15 cellular contexts compared by ENCODE assay signal in the genomic region with DNA sequence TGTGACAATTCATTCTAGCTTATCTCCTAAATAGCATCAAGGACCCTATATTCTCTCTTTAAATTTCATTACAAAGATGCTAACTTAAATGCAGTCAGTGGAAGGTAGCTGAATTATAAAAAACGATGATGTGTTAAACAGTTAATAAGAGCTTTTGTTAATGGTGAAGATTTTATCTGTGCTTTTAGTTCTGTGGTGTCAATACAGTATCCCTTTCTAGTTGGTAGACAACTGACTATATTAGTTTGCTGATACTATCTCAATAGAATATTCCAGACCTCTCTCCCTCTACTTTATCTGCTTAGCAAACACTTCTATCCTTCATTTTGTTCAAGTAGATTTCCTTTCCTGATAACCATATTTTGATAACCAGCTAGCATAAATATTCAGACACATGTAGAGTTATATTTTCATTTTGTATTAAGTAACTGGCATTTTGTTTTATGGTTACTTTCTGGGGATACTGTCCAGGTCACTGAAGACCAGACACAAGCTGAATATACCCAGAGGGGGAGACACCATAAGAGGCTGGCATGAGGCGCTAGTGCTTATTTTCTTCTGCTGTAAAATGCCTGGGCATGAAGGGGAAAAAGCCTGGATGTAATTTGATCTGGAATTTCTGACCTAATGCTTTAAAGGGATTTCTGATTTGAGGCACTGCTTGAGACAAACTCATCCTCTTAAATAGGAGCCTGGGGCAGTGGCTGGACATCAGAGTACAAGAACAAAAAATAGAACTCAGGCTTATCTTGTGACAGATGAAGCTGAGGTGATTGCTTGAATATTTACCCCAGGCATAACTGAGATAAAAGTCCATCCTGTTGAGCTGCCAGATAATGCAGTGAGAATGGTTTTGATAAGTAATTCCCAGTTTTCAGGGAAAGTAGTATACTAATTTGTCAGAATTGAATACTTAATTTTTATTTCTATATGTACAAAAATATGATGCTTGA.
"Had no signal": no experiment of that assay in that cellular context is flagged by ENCODE, and none has a peak within 500 bp of the region (broad histone marks: within the 10 kb centered on the region; RNA-seq: fewer than 3 reads in every experiment).

No MANE protein-coding gene starts in this region.

- H3K36me3 ChIP-seq: breast epithelium, ovary, right lobe of liver, spleen, upper lobe of left lung had no signal

- H3K9me3 ChIP-seq: breast epithelium, ovary, right lobe of liver, upper lobe of left lung had no signal

- H3K4me3 ChIP-seq: breast epithelium, ovary, right lobe of liver, spleen, upper lobe of left lung had no signal

- H3K27ac ChIP-seq: breast epithelium, ovary, right lobe of liver, spleen, upper lobe of left lung had no signal

- DNase-seq: activated CD4-positive, alpha-beta T cell treated with anti-CD3 and anti-CD28 coated beads, Interleukin-2, amount 10 ng/mL, durations not matched to agents 24 days and 14 days; activated CD8-positive, alpha-beta memory T cell treated with anti-CD3 and anti-CD28 coated beads, Interleukin-2, amount 50 U/mL, for 4 hours; activated CD8-positive, alpha-beta T cell treated with anti-CD3 and anti-CD28 coated beads, Interleukin-2, amount 10 ng/mL, durations not matched to agents 7 days and 5 days; activated gamma-delta T cell treated with Interleukin-2 at 50 U/mL for 16 hours; activated naive CD8-positive, alpha-beta T cell treated with anti-CD3 and anti-CD28 coated beads for 36 hours; aorta; endodermal cell; left ventricle myocardium superior; ovary; right lobe of liver; spleen; stimulated activated naive CD8-positive, alpha-beta T cell treated with anti-CD3 and anti-CD28 coated beads, Interleukin-15, amount 100 ng/mL, for 72 hours; T-helper 17 cell; upper lobe of left lung had no signal

- H3K27me3 ChIP-seq: breast epithelium, ovary, right lobe of liver, spleen, upper lobe of left lung had no signal

- H3K4me1 ChIP-seq: breast epithelium, right lobe of liver, spleen, upper lobe of left lung had no signal
